19 cellular contexts compared by ENCODE assay signal in the genomic region with DNA sequence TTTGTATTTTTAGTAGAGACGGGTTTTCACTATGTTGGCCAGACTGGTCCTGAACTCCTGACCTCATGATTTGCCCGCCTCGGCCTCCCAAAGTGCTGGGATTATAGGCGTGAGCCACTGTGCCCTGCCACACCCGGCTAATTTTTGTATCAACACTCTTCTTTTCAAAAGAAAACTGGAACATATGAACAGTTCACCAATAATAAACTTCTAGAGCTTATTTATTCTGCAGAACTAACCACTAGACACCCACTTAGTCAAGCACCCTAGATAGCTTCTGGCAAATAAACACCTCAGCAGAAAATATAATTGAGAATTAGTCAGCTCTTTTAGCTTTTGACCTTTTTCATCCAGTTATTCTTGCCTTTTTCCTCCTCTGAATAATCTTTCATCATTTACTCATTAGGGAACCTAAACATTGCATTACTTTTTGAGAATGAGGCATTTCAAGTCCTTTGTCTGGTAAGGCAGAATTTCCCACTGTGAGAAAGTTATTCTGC. TPM values are rescaled to one million over a fixed set of nuclear protein-coding genes. Genes with fewer than 3 reads are reported as not detected.
DNase-seq lines count a peak whose midpoint lies in the region; ATAC-seq, FAIRE-seq and TF ChIP-seq lines count a peak whose summit lies in the region.
"Had no signal": no experiment of that assay in that cellular context is flagged by ENCODE, and none has a peak within 500 bp of the region (broad histone marks: within the 10 kb centered on the region; RNA-seq: fewer than 3 reads in every experiment).

No MANE protein-coding gene starts in this region.

- H3K9ac ChIP-seq in IMR-90 (ENCODE audit: low read depth, low read length), result no peak overlapping the region

- no peak overlapping the region for H2BK120ac ChIP-seq in IMR-90 (ENCODE audit: low read depth, low read length)

- no peak overlapping the region for H4K8ac ChIP-seq in IMR-90 (ENCODE audit: low read depth in 2 of 2, low read length in 2 of 2)

- H3K23ac ChIP-seq in IMR-90 (ENCODE audit: low read depth, low read length), result no peak overlapping the region

- no peaks in the 10 kb centered on the region for H3K79me1 ChIP-seq in IMR-90 (ENCODE audit: low read depth in 1 of 2, low read length in 2 of 2)

- H2BK20ac ChIP-seq in IMR-90 (ENCODE audit: low read depth, low read length), result no peak overlapping the region

- H3K9me1 ChIP-seq in IMR-90 (ENCODE audit: insufficient read depth, low read length), result no peaks in the 10 kb centered on the region

- POLR2A ChIA-PET in A549 (lab: Yijun Ruan, JAX) (no interaction called here), IMR-90 (lab: Charles Lee; ENCODE audit: unreplicated experiment) (no interaction called here)

- TF ChIP-seq RAD21 in A549 (conservative IDR thresholded peaks at IDR 0.05 in 1 of 2, IDR thresholded peaks at IDR 0.05 in 1 of 2), result no peak
- no peak for TF ChIP-seq RAD21 in IMR-90 (IDR thresholded peaks at IDR 0.05; ENCODE audit: low read length)

- no peak overlapping the region for H4K5ac ChIP-seq in IMR-90 (ENCODE audit: low read depth, low read length)

- no peak for FAIRE-seq in A549 (lab: Jason Lieb, UNC)
- FAIRE-seq: A204.1 had no signal

- BruUV-seq in IMR-90 (replicated peaks; lab: Mats Ljungman, UMichigan), result no TSS peak

- H3K14ac ChIP-seq in IMR-90 (replicated peaks; ENCODE audit: low read depth, low read length), result no peak overlapping the region

- no peak overlapping the region for H2BK5ac ChIP-seq in IMR-90 (ENCODE audit: low read depth, low read length, poor library complexity, severe bottlenecking)

- no peak overlapping the region for H3K56ac ChIP-seq in IMR-90 (ENCODE audit: extremely low read depth, insufficient read depth, low read length)

- H4K91ac ChIP-seq in IMR-90 (ENCODE audit: insufficient read depth, low read depth, low read length), result no peak overlapping the region

- no peaks in the 10 kb centered on the region for H3K36me3 ChIP-seq in IMR-90 (ENCODE audit: control insufficient read depth, insufficient read depth, low read length)
- H3K36me3 ChIP-seq: BE2C, Peyer's patch, SJCRH30 had no signal

- CTCF ChIA-PET in A549 (lab: Yijun Ruan, JAX), result interaction anchor here (0.6 to 1.3 kb wide), 5 partner anchors 11 to 176 kb away, joined by 3 to 4 read pairs (median 3); no protein-coding TSS in a partner anchor
- CTCF ChIA-PET in IMR-90 (lab: Yijun Ruan, JAX), result interaction anchor here (1.1 kb wide), 1 partner anchor 27 kb away, joined by 5 read pairs; a partner anchor contains a TSS

- no peak overlapping the region for H2BK15ac ChIP-seq in IMR-90 (ENCODE audit: low read depth, low read length)

- H3K9me3 ChIP-seq in A549 (no peaks in the 10 kb centered on the region), IMR-90 (ENCODE audit: control insufficient read depth, insufficient read depth, low read length) (no peaks in the 10 kb centered on the region)
- H3K9me3 ChIP-seq: BE2C, Peyer's patch, SJCRH30 had no signal

- H3K18ac ChIP-seq in IMR-90 (ENCODE audit: low read depth, low read length), result no peak overlapping the region

- H3K4me2 ChIP-seq in A549 (no peak overlapping the region), IMR-90 (ENCODE audit: low read depth, low read length) (no peak overlapping the region)

- no peak overlapping the region for H2AK9ac ChIP-seq in IMR-90 (replicated peaks; ENCODE audit: low read depth, low read length, poor library complexity)

- WGBS in A549 (ENCODE audit: missing lambda C conversion rate), result 60% methylated on average over 5 of the region's 5 CpGs
- 87% methylated on average over 4 of the region's 5 CpGs; no CpG with 5 or more reads in 1 of the 2 experiments for WGBS in IMR-90 (ENCODE audit: extremely low coverage in 2 of 2, insufficient read length in 1 of 2), 2 experiments

- no peaks in the 10 kb centered on the region; the same call in 1 of the 2 replicates for H3K27me3 ChIP-seq in IMR-90 (ENCODE audit: control insufficient read depth, insufficient read depth, low read length)
- H3K27me3 ChIP-seq: BE2C, Peyer's patch, SJCRH30 had no signal

- dilution Hi-C loops in IMR-90 (cut with HindIII; ENCODE audit: low sequenced_read_pairs, unreplicated experiment), result no loop called here

- no peak overlapping the region for H2AK5ac ChIP-seq in IMR-90 (ENCODE audit: low read depth, low read length)

- no peak for TF ChIP-seq EP300 in A549 (IDR thresholded peaks at IDR 0.05)

- H4K20me1 ChIP-seq in IMR-90 (ENCODE audit: insufficient read depth, low read length), result no peaks in the 10 kb centered on the region

- DNase-seq in A549 (ENCODE audit: low read depth in 1 of 2, low spot score in 1 of 2), result no peak
- DNase-seq in IMR-90, result no peak
- peak; percentile 57 for DNase-seq in epithelial cell of esophagus (ENCODE audit: low read depth)
- DNase-seq in renal cortical epithelial cell (ENCODE audit: low read depth), result peak; percentile 45
- DNase-seq in ACHN, result no peak
- no peak for DNase-seq in stimulated activated CD4-positive, alpha-beta T cell treated with anti-CD3 and anti-CD28 coated beads, Interleukin-2, amount 100 ng/mL, for 24 hours
- DNase-seq in stimulated activated naive CD4-positive, alpha-beta T cell treated with Interleukin-2 at 50 U/mL for 16 hours (lab: John Stamatoyannopoulos, UW), result no peak
- DNase-seq: BE2C, H7, HFFc6, MV-4-11, NCI-H1105 treated with DMSO at 0.1 percent for 48 hours, NCI-H2029 treated with DMSO at 0.1 percent for 48 hours, NCI-H226, NCI-H510A treated with DMSO at 0.1 percent for 48 hours, NCI-H748 treated with DMSO at 0.1 percent for 48 hours, Peyer's patch, SJCRH30 had no signal

- no peak overlapping the region for H3K27ac ChIP-seq in A549
- H3K27ac ChIP-seq in IMR-90 (ENCODE audit: insufficient read depth, low read length), result no peak overlapping the region
- H3K27ac ChIP-seq: Peyer's patch, SJCRH30 had no signal

- in situ Hi-C loops in IMR-90 (cut with MboI; ENCODE audit: low sequenced_read_pairs), result no loop called here
- in situ Hi-C loops in ACHN (cut with HindIII; ENCODE audit: low pct_ligation_motif_present, low pct_unique_long_range_greater_than_20kb, low sequenced_read_pairs), result no loop called here

- no peak overlapping the region for H3K4ac ChIP-seq in IMR-90 (ENCODE audit: low read depth, low read length)

- no peak overlapping the region for H2AFZ ChIP-seq in IMR-90 (replicated peaks; ENCODE audit: low read length, poor library complexity)

- H3K4me3 ChIP-seq in A549 (no peak overlapping the region), IMR-90 (ENCODE audit: insufficient read depth, low read depth, low read length) (no peak overlapping the region), epithelial cell of esophagus (ENCODE audit: low read length) (no peak overlapping the region)
- H3K4me3 ChIP-seq: Peyer's patch, SJCRH30 had no signal

- H3K4me1 ChIP-seq in A549 (no peaks in the 10 kb centered on the region; the same call in 2 of the 3 replicates), IMR-90 (ENCODE audit: control insufficient read depth, insufficient read depth, low read length) (no peaks in the 10 kb centered on the region)
- H3K4me1 ChIP-seq: BE2C, Peyer's patch, SJCRH30 had no signal

- intact Hi-C loops in IMR-90 (cut with micrococcal nuclease), result no loop called here

- TF ChIP-seq POLR2A in A549 (IDR thresholded peaks at IDR 0.05; ENCODE audit: low read length) (no peak), IMR-90 (IDR thresholded peaks at IDR 0.05; ENCODE audit: low read depth, low read length) (no peak)

- no peak for ATAC-seq in A549
- ATAC-seq in IMR-90 (ENCODE audit: low read depth), result no peak

- TF ChIP-seq CTCF in A549 (IDR thresholded peaks at IDR 0.05) (no peak), IMR-90 (conservative IDR thresholded peaks at IDR 0.05; ENCODE audit: low read depth, low read length) (no peak), epithelial cell of esophagus (IDR thresholded peaks at IDR 0.05; ENCODE audit: insufficient read depth, low read depth, low read length, missing control alignments) (no peak)

TF ChIP-seq in A549, 52 proteins besides CTCF, POLR2A, EP300 and RAD21:
- TF ChIP-seq MAFK (IDR thresholded peaks at IDR 0.05; ENCODE audit: partially characterized antibody), result peak; percentile 40
- no peak for TF ChIP-seq HEYL (CRISPR knock-in tag; IDR thresholded peaks at IDR 0.05)
TF ChIP-seq in A549: peak in this region for 1.

TF ChIP-seq in IMR-90, 13 proteins besides CTCF, POLR2A, EP300 and RAD21 (continues in another document):
- TF ChIP-seq, protein P1, sequence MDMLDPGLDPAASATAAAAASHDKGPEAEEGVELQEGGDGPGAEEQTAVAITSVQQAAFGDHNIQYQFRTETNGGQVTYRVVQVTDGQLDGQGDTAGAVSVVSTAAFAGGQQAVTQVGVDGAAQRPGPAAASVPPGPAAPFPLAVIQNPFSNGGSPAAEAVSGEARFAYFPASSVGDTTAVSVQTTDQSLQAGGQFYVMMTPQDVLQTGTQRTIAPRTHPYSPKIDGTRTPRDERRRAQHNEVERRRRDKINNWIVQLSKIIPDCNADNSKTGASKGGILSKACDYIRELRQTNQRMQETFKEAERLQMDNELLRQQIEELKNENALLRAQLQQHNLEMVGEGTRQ (IDR thresholded peaks at IDR 0.05; ENCODE audit: low read depth, low read length), result no peak
- no peak for TF ChIP-seq NFE2L2 (IDR thresholded peaks at IDR 0.05; ENCODE audit: low read depth, low read length)
- TF ChIP-seq MAZ (IDR thresholded peaks at IDR 0.05; ENCODE audit: borderline replicate concordance, low read depth, low read length), result no peak
- no peak for TF ChIP-seq RCOR1 (IDR thresholded peaks at IDR 0.05; ENCODE audit: insufficient replicate concordance, low read length)

RNA-seq across cellular contexts. Expression of a gene that starts 27.3 kb away (rescaled TPM):
- 57.7 and 71.4 TPM in 2 replicates for polyA plus RNA-seq in A549 (2011; rRNA removed)
- 30.9 and 40.0 TPM in 2 replicates for polyA plus RNA-seq in A549 (2012; cell fraction: cytosol; rRNA removed)
- polyA plus RNA-seq in A549 (2012; cell fraction: nucleus; rRNA removed), result 43.4 and 51.2 TPM in 2 replicates
- 38.6 to 51.6 TPM (median 47.0 TPM) in 3 replicates for polyA plus RNA-seq in A549 (2017; fragmentation: RNase III; extraction: RNeasy Plus Mini Kit Qiagen cat#74134 plus additional on column Dnase treatment)
- 23.1 and 25.4 TPM in 2 replicates for polyA minus RNA-seq in A549 (2011; rRNA and poly(A)+ RNA removed)
- total RNA-seq in IMR-90 (2012; rRNA removed), result 20.8 and 36.7 TPM in 2 replicates
- 20.8 and 21.5 TPM in 2 replicates for polyA plus RNA-seq in IMR-90 (2012; rRNA removed)
- polyA plus RNA-seq in IMR-90 (2012; cell fraction: cytosol; rRNA removed), result 5.3 and 16.1 TPM in 2 replicates
- polyA plus RNA-seq in IMR-90 (2012; cell fraction: nucleus; rRNA removed; ENCODE audit: low replicate concordance), result 23.5 and 44.3 TPM in 2 replicates
- total RNA-seq in renal cortical epithelial cell, result 32.6 and 81.1 TPM in 2 replicates

RNA-seq across cellular contexts. Expression of a gene that starts 42.8 kb away (rescaled TPM):
- 142 and 160 TPM in 2 replicates for polyA plus RNA-seq in A549 (2011; rRNA removed)
- polyA plus RNA-seq in A549 (2012; cell fraction: cytosol; rRNA removed), result 29.9 and 35.0 TPM in 2 replicates
- 23.0 and 30.7 TPM in 2 replicates for polyA plus RNA-seq in A549 (2012; cell fraction: nucleus; rRNA removed)
- 108 to 129 TPM (median 115 TPM) in 3 replicates for polyA plus RNA-seq in A549 (2017; fragmentation: RNase III; extraction: RNeasy Plus Mini Kit Qiagen cat#74134 plus additional on column Dnase treatment)
- 112 and 120 TPM in 2 replicates for polyA minus RNA-seq in A549 (2011; rRNA and poly(A)+ RNA removed)
- total RNA-seq in IMR-90 (2012; rRNA removed), result 110 and 124 TPM in 2 replicates
- polyA plus RNA-seq in IMR-90 (2012; rRNA removed), result 32.5 and 40.6 TPM in 2 replicates
- polyA plus RNA-seq in IMR-90 (2012; cell fraction: cytosol; rRNA removed), result 7.0 and 9.1 TPM in 2 replicates
- polyA plus RNA-seq in IMR-90 (2012; cell fraction: nucleus; rRNA removed; ENCODE audit: low replicate concordance), result 5.9 and 24.0 TPM in 2 replicates
- 129 and 159 TPM in 2 replicates for total RNA-seq in renal cortical epithelial cell

Comparison
In these comparisons a context has a peak if more than half of its experiments do, and no peak if none do; other contexts are left out.
1. DNase-seq: peak in epithelial cell of esophagus (single experiment) and renal cortical epithelial cell (single experiment); none in A549 (0 of 2), IMR-90 (single experiment), ACHN (single experiment), stimulated activated CD4-positive, alpha-beta T cell treated with anti-CD3 and anti-CD28 coated beads, Interleukin-2, amount 100 ng/mL, for 24 hours (0 of 2) and stimulated activated naive CD4-positive, alpha-beta T cell treated with Interleukin-2 at 50 U/mL for 16 hours (single experiment).